In genomic region chr20:20518263-20518662, GRCh38 we compare ENCODE assay signal across 20 cellular contexts.
DNase-seq lines count a peak whose midpoint lies in the region; ATAC-seq, FAIRE-seq and TF ChIP-seq lines count a peak whose summit lies in the region.
"Had no signal": no experiment of that assay in that cellular context is flagged by ENCODE, and none has a peak within 500 bp of the region (broad histone marks: within the 10 kb centered on the region; RNA-seq: fewer than 3 reads in every experiment).

No MANE protein-coding gene starts in this region.

- no peak for DNase-seq in GM18507 (ENCODE audit: extremely low spot score, insufficient read length, low read depth)
- no peak for DNase-seq in cerebellar nuclear complex (lab: John Stamatoyannopoulos, UW)
- no peak for DNase-seq in PC-3
- no peak for DNase-seq in activated naive CD4-positive, alpha-beta T cell treated with anti-CD3 and anti-CD28 coated beads, Interleukin-2, amount 50 U/mL, for 72 hours (ENCODE audit: low spot score in 2 of 2)
- DNase-seq: C1 segment of cervical spinal cord; H9; KBM-7; NCI-H1048; NCI-H226; NCI-H526; NK-92 treated with Interleukin-12 subunit alpha and Interleukin-12 subunit beta, amount 100 ng/mL, for 24 hours; OCI-M1; SW 1271 had no signal

- H3K4me3 ChIP-seq in PC-3 (ENCODE audit: low read length) = no peak overlapping the region
- H3K4me3 ChIP-seq: SJSA1 had no signal

- H3K4me3 Mint-ChIP-seq in activated T-helper 17 cell treated with anti-CD3 and anti-CD28 coated beads, Interleukin-2, amount 50 U/mL, for 72 hours = no peak overlapping the region
- H3K4me3 Mint-ChIP-seq: H9 had no signal

- BruUV-seq in PC-3 (replicated peaks; lab: Mats Ljungman, UMichigan) = no TSS peak

- no peak overlapping the region for H2AFZ ChIP-seq in PC-3 (ENCODE audit: low read length)

- CTCF ChIA-PET in PC-3 (lab: Charles Lee) = interaction anchor here (0.5 kb wide), 1 partner anchor 76 kb away, joined by 3 read pairs; no protein-coding TSS in a partner anchor

- intact Hi-C loops in PC-3 (cut with micrococcal nuclease) = no loop called here

- no peak for TF ChIP-seq CTCF in PC-3 (conservative IDR thresholded peaks at IDR 0.05; ENCODE audit: low read depth, low read length)

- no peaks in the 10 kb centered on the region for H3K9me2 ChIP-seq in PC-3 (replicated peaks; ENCODE audit: low read length)

- no peak overlapping the region for H3K9ac ChIP-seq in PC-3 (ENCODE audit: low read length)

- no peaks in the 10 kb centered on the region for H3K27me3 ChIP-seq in PC-3 (ENCODE audit: low read length)
- H3K27me3 ChIP-seq: SJSA1 had no signal

- peaks cover 4% of the 10 kb centered on the region for H3K9me3 Mint-ChIP-seq in activated T-helper 17 cell treated with anti-CD3 and anti-CD28 coated beads, Interleukin-2, amount 50 U/mL, for 72 hours
- peaks cover 0 to 5% of the 10 kb centered on the region in 2 donors for H3K9me3 Mint-ChIP-seq in activated naive CD4-positive, alpha-beta T cell treated with anti-CD3 and anti-CD28 coated beads, Interleukin-2, amount 50 U/mL, for 72 hours

- H3K36me3 Mint-ChIP-seq in activated T-helper 17 cell treated with anti-CD3 and anti-CD28 coated beads, Interleukin-2, amount 50 U/mL, for 72 hours (ENCODE audit: low read depth) = peaks cover 72% of the 10 kb centered on the region
- peaks cover 43 to 55% of the 10 kb centered on the region in 2 donors for H3K36me3 Mint-ChIP-seq in activated naive CD4-positive, alpha-beta T cell treated with anti-CD3 and anti-CD28 coated beads, Interleukin-2, amount 50 U/mL, for 72 hours

- no peaks in the 10 kb centered on the region for H3K36me3 ChIP-seq in PC-3 (ENCODE audit: low read depth, low read length)
- H3K36me3 ChIP-seq: SJSA1 had no signal

- H3K27ac Mint-ChIP-seq in activated T-helper 17 cell treated with anti-CD3 and anti-CD28 coated beads, Interleukin-2, amount 50 U/mL, for 72 hours = no peak overlapping the region
- no peak overlapping the region for H3K27ac Mint-ChIP-seq in activated naive CD4-positive, alpha-beta T cell treated with anti-CD3 and anti-CD28 coated beads, Interleukin-2, amount 50 U/mL, for 72 hours
- H3K27ac Mint-ChIP-seq: H9 had no signal

- POLR2A ChIA-PET in PC-3 (lab: Charles Lee; ENCODE audit: unreplicated experiment) = no interaction called here

- FAIRE-seq in GM18507 (lab: Jason Lieb, UNC) = peak; percentile 90
- FAIRE-seq: A204.1, GM12892 had no signal

- H4K20me1 ChIP-seq in PC-3 (ENCODE audit: low read length) = no peaks in the 10 kb centered on the region

- H3K27me3 Mint-ChIP-seq in activated T-helper 17 cell treated with anti-CD3 and anti-CD28 coated beads, Interleukin-2, amount 50 U/mL, for 72 hours = no peaks in the 10 kb centered on the region

- peaks cover 5% of the 10 kb centered on the region for H3K4me1 Mint-ChIP-seq in activated T-helper 17 cell treated with anti-CD3 and anti-CD28 coated beads, Interleukin-2, amount 50 U/mL, for 72 hours
- H3K4me1 Mint-ChIP-seq: H9 had no signal

- no peak overlapping the region for H3K27ac ChIP-seq in PC-3 (ENCODE audit: low read length)
- H3K27ac ChIP-seq: SJSA1 had no signal

- H3K79me2 ChIP-seq in PC-3 (ENCODE audit: low read length) = no peaks in the 10 kb centered on the region

- ATAC-seq in GM19467 (IDR thresholded peaks at IDR 0.05; ENCODE audit: unreplicated experiment) (peak; percentile 41), HG03060 (IDR thresholded peaks at IDR 0.05; ENCODE audit: low read depth, unreplicated experiment) (peak; percentile 48), PC-3 (no peak), GM18873 (IDR thresholded peaks at IDR 0.05; ENCODE audit: low FRiP score, unreplicated experiment) (no peak)
- peak; percentile 11 for ATAC-seq in activated T-helper 17 cell treated with anti-CD3 and anti-CD28 coated beads, Interleukin-2, amount 50 U/mL, for 72 hours (replicated peaks)
- ATAC-seq in activated naive CD4-positive, alpha-beta T cell treated with anti-CD3 and anti-CD28 coated beads, Interleukin-2, amount 50 U/mL, for 72 hours = no peak

- no peaks in the 10 kb centered on the region for H3K9me3 ChIP-seq in PC-3 (ENCODE audit: low read length)

- no peaks in the 10 kb centered on the region for H3F3A ChIP-seq in PC-3 (ENCODE audit: low read length, unreplicated experiment)

- H3K4me2 ChIP-seq in PC-3 (ENCODE audit: low read length) = no peak overlapping the region

- peaks cover 16% of the 10 kb centered on the region for H3K4me1 ChIP-seq in PC-3 (ENCODE audit: insufficient read depth, low read length)
- H3K4me1 ChIP-seq: SJSA1 had no signal

Comparison
In these comparisons a context has a peak if more than half of its experiments do, and no peak if none do; other contexts are left out.
1. ATAC-seq: peak in GM19467 (single experiment), HG03060 (single experiment) and activated T-helper 17 cell treated with anti-CD3 and anti-CD28 coated beads, Interleukin-2, amount 50 U/mL, for 72 hours (single experiment); none in PC-3 (single experiment), GM18873 (single experiment) and activated naive CD4-positive, alpha-beta T cell treated with anti-CD3 and anti-CD28 coated beads, Interleukin-2, amount 50 U/mL, for 72 hours (0 of 2).